Comparison of ENCODE assay signal across 8 cellular contexts in the genomic region with DNA sequence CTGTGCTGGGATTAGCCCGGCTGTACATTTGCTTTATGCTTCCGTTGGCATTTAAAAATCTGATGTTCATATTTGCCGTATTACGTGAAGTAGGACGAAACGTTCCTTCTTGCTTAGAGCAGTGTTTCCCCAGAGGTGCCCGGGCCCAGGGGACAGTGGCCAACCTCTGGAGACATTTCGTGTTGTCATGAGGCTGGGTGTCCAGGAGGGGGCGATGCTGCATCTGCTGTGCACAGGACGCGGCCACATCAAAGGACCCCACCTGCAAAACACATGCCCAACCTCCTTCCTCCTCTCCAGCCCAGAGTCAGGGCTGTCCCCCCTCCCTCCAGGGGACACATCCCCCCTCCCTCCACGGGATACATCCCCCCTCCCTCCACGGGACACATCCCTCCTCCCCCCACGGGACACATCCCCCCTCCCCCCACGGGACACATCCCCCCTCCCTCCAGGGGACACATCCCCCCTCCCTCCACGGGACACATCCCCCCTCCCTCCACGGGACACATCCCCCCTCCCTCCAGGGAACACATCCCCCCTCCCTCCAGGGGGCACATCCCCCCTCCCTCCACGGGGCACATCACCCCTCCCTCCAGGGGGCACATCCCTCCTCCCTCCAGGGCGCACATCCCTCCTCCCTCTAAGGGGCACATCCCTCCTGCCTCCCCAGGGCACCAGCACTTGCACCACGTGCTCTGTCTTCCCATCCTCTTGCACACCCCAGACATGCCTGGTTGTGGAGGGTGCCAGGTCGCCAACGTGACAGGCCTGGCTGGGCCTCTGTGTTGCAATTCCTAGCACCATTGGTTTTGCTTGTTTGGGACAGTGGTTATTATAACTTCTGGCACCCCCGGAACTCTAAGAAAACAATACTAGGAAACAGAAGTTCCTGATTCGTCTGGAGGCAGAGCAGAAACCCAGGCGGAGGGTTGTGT. TPM values are rescaled to one million over a fixed set of nuclear protein-coding genes. Genes with fewer than 3 reads are reported as not detected.
DNase-seq lines count a peak whose midpoint lies in the region; ATAC-seq and TF ChIP-seq lines count a peak whose summit lies in the region.

No MANE protein-coding gene starts in this region.

- peak; percentile 69 for DNase-seq in GDM1 (lab: John Stamatoyannopoulos, UW)
- peak; percentile 60 for DNase-seq in NK-92 treated with Interleukin-12 subunit alpha and Interleukin-12 subunit beta, amount 100 ng/mL, for 24 hours (lab: John Stamatoyannopoulos, UW)
- DNase-seq in activated CD8-positive, alpha-beta memory T cell treated with anti-CD3 and anti-CD28 coated beads, Interleukin-2, amount 50 U/mL, for 48 hours: peak; percentile 92
- peak; percentile 79 to 82 for DNase-seq in erythroblast (lab: John Stamatoyannopoulos, UW)
- DNase-seq in naive B cell: peak; percentile 60
- peak; percentile 58 to 73 for DNase-seq in stimulated activated CD8-positive, alpha-beta memory T cell treated with anti-CD3 and anti-CD28 coated beads, Interleukin-7, amount 100 ng/mL, for 48 hours (ENCODE audit: extremely low read depth in 1 of 2, low read depth in 1 of 2)

- peaks cover 4 to 14% of the 10 kb centered on the region in 2 donors for H3K36me3 Mint-ChIP-seq in naive B cell

- peaks cover 19 to 25% (median 20%) of the 10 kb centered on the region in 3 donors for H3K4me1 Mint-ChIP-seq in naive B cell

- H3K27ac Mint-ChIP-seq in naive B cell: peak overlapping the region in 5 of 6 donors; percentile 17 to 93 (median 72)

- ATAC-seq in HG03432 (IDR thresholded peaks at IDR 0.05; ENCODE audit: unreplicated experiment) (peak; percentile 50), naive B cell (ENCODE audit: low read depth in 2 of 2) (peak; percentile 69 to 70), GM19455 (IDR thresholded peaks at IDR 0.05; ENCODE audit: unreplicated experiment) (no peak)

- TF ChIP-seq POLR2A in erythroblast (IDR thresholded peaks at IDR 0.05; ENCODE audit: low read length): no peak

- no peaks in the 10 kb centered on the region for H3K27me3 Mint-ChIP-seq in naive B cell

- H3K4me3 Mint-ChIP-seq in naive B cell: peak overlapping the region; percentile 91 to 100 (median 98)

- peaks cover 0 to 4% (median 0%) of the 10 kb centered on the region in 7 donors for H3K9me3 Mint-ChIP-seq in naive B cell

RNA-seq across cellular contexts. Expression of a gene that starts 46.7 kb away (rescaled TPM):
- under 1 TPM in 5 of 6 donors, not detected in 1; 0.20 to 0.70 (median 0.40) TPM for polyA plus RNA-seq in naive B cell (ENCODE audit: low read depth in 6 of 6)

RNA-seq across cellular contexts. Expression of a gene that starts 58.2 kb away (rescaled TPM):
- polyA plus RNA-seq in naive B cell (ENCODE audit: low read depth in 6 of 6): 1 to 10 TPM in 1 of 6 donors, under 1 TPM in 5; 0.05 to 1.5 (median 0.65) TPM
